Comparison of ENCODE assay signal across 1 cellular context in the genomic region with DNA sequence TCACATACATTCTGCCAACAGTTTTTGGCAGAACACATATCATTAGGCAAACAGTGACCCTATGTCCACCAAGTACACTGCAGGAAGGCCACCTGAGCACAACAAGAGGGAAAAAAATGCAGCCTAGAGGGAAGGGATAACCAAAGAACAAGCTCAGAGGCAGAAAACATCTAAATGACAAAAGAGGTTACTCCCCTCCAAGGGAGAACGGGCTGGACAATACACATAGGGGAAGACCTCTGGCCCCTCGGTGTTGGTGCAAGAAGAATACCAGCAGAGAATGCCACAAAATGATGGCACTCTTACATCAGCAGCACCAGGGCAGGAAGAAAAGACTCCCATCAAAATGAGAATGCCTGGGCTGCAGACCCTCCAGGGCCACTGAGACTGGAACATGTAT.
TF ChIP-seq lines count a peak whose summit lies in the region.

No MANE protein-coding gene starts in this region.

TF ChIP-seq in WTC11, 78 proteins besides CTCF, POLR2A, EP300 and RAD21 (continued from another document):
- TF ChIP-seq SMAD3 (CRISPR knock-in tag; IDR thresholded peaks at IDR 0.05; ENCODE audit: borderline replicate concordance) (no peak), ZNF219 (CRISPR knock-in tag; IDR thresholded peaks at IDR 0.05; ENCODE audit: borderline replicate concordance) (no peak), ZNF138 (CRISPR knock-in tag; conservative IDR thresholded peaks at IDR 0.05) (no peak)
- TF ChIP-seq, protein P1, sequence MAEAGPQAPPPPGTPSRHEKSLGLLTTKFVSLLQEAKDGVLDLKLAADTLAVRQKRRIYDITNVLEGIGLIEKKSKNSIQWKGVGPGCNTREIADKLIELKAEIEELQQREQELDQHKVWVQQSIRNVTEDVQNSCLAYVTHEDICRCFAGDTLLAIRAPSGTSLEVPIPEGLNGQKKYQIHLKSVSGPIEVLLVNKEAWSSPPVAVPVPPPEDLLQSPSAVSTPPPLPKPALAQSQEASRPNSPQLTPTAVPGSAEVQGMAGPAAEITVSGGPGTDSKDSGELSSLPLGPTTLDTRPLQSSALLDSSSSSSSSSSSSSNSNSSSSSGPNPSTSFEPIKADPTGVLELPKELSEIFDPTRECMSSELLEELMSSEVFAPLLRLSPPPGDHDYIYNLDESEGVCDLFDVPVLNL (CRISPR knock-in tag; IDR thresholded peaks at IDR 0.05; ENCODE audit: borderline replicate concordance, low read depth) = no peak
- TF ChIP-seq, protein P2, sequence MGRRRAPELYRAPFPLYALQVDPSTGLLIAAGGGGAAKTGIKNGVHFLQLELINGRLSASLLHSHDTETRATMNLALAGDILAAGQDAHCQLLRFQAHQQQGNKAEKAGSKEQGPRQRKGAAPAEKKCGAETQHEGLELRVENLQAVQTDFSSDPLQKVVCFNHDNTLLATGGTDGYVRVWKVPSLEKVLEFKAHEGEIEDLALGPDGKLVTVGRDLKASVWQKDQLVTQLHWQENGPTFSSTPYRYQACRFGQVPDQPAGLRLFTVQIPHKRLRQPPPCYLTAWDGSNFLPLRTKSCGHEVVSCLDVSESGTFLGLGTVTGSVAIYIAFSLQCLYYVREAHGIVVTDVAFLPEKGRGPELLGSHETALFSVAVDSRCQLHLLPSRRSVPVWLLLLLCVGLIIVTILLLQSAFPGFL (CRISPR knock-in tag; IDR thresholded peaks at IDR 0.05; ENCODE audit: borderline replicate concordance) = no peak
- TF ChIP-seq, protein P3, sequence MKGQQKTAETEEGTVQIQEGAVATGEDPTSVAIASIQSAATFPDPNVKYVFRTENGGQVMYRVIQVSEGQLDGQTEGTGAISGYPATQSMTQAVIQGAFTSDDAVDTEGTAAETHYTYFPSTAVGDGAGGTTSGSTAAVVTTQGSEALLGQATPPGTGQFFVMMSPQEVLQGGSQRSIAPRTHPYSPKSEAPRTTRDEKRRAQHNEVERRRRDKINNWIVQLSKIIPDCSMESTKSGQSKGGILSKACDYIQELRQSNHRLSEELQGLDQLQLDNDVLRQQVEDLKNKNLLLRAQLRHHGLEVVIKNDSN (CRISPR knock-in tag; IDR thresholded peaks at IDR 0.05) = no peak
- TF ChIP-seq, protein P4, sequence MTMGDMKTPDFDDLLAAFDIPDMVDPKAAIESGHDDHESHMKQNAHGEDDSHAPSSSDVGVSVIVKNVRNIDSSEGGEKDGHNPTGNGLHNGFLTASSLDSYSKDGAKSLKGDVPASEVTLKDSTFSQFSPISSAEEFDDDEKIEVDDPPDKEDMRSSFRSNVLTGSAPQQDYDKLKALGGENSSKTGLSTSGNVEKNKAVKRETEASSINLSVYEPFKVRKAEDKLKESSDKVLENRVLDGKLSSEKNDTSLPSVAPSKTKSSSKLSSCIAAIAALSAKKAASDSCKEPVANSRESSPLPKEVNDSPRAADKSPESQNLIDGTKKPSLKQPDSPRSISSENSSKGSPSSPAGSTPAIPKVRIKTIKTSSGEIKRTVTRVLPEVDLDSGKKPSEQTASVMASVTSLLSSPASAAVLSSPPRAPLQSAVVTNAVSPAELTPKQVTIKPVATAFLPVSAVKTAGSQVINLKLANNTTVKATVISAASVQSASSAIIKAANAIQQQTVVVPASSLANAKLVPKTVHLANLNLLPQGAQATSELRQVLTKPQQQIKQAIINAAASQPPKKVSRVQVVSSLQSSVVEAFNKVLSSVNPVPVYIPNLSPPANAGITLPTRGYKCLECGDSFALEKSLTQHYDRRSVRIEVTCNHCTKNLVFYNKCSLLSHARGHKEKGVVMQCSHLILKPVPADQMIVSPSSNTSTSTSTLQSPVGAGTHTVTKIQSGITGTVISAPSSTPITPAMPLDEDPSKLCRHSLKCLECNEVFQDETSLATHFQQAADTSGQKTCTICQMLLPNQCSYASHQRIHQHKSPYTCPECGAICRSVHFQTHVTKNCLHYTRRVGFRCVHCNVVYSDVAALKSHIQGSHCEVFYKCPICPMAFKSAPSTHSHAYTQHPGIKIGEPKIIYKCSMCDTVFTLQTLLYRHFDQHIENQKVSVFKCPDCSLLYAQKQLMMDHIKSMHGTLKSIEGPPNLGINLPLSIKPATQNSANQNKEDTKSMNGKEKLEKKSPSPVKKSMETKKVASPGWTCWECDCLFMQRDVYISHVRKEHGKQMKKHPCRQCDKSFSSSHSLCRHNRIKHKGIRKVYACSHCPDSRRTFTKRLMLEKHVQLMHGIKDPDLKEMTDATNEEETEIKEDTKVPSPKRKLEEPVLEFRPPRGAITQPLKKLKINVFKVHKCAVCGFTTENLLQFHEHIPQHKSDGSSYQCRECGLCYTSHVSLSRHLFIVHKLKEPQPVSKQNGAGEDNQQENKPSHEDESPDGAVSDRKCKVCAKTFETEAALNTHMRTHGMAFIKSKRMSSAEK (CRISPR knock-in tag; IDR thresholded peaks at IDR 0.05; ENCODE audit: borderline replicate concordance) = no peak
TF ChIP-seq in WTC11: peak in this region for 0.
